Comparison of ENCODE assay signal across 7 cellular contexts in the genomic region with DNA sequence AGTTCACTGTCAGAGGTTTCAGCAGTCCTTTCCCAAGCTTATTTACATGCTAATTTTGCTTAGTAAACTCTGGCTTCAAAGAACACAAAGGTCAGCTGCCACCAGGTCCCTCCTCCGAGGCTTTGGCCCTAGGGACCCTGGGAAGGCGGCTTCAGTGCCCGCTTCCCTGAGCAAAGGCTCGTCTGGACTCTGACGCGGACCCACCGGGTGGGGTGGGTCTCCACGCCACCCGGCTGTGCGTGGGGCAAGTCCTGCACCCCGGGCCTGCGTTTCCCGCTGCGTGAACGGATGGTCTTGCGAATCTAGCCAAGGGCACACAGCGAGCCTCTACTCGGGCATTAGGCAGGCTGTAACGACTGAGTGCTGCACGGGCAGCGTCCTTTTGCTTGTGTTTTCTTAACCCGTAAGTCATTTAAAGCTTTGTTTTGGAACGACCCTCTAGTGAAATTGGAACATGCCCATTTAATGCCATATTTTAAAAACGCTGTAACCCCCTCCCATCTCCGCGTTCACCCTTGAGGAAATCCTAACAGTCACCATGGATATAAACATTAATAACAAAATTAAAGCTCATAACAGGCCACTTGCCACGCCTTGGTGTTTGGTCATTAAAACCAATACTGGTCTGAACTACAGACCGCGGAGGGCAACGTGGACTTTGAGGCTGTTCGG. TPM values are rescaled to one million over a fixed set of nuclear protein-coding genes. Genes with fewer than 3 reads are reported as not detected.
DNase-seq lines count a peak whose midpoint lies in the region; ATAC-seq and TF ChIP-seq lines count a peak whose summit lies in the region.

No MANE protein-coding gene starts in this region.

- ATAC-seq in HCT116 = no peak
- no peak for ATAC-seq in HG03342 (IDR thresholded peaks at IDR 0.05; ENCODE audit: unreplicated experiment)

- H3K9me3 ChIP-seq in HCT116 (ENCODE audit: control insufficient read depth in 1 of 2, insufficient read depth in 1 of 2, low read depth in 1 of 2, low read length in 2 of 2) (no peaks in the 10 kb centered on the region), prostate gland (no peaks in the 10 kb centered on the region)

- peaks cover 2% of the 10 kb centered on the region for H3K36me3 Mint-ChIP-seq in glutamatergic neuron (ENCODE audit: unreplicated experiment)

- no peaks in the 10 kb centered on the region for H3K9me2 ChIP-seq in HCT116 (ENCODE audit: insufficient read depth)

- H3K4me3 Mint-ChIP-seq in glutamatergic neuron (ENCODE audit: unreplicated experiment) = peak overlapping the region; percentile 95

- no peak for DNase-seq in HCT116 (ENCODE audit: low read depth, low spot score)
- DNase-seq in glutamatergic neuron = peak; percentile 65
- DNase-seq in prostate gland (ENCODE audit: low spot score) = no peak
- DNase-seq in SKM-1 (lab: John Stamatoyannopoulos, UW; ENCODE audit: unreplicated experiment) = no peak
- no peak for DNase-seq in Ammon's horn (ENCODE audit: low spot score)

- H3K27ac ChIP-seq in HCT116 (ENCODE audit: low read depth, low read length) (peak overlapping the region; percentile 38; the same call in 1 of the 2 replicates), VCaP (peak overlapping the region; percentile 82), prostate gland (peak overlapping the region; percentile 89 to 93)

- intact Hi-C loops in HCT116 (cut with micrococcal nuclease) = no loop called here
- intact Hi-C loops in prostate gland (cut with DNase I) = loop anchor here (5.0 kb wide), 1 partner anchor 79 kb away; a partner anchor contains a TSS

- RAD21 ChIA-PET in HCT116 (lab: Charles Lee; ENCODE audit: low non-redundant PET in 1 of 2, low total read pairs in 2 of 2, uncharacterized antibody in 2 of 2, unreplicated experiment in 2 of 2) = no interaction called here

- peak overlapping the region; percentile 69 for H3K27ac Mint-ChIP-seq in glutamatergic neuron (ENCODE audit: unreplicated experiment)

- H3K9me3 Mint-ChIP-seq in glutamatergic neuron (ENCODE audit: unreplicated experiment) = peaks cover 14% of the 10 kb centered on the region

- H3K9ac ChIP-seq in HCT116 (ENCODE audit: low read length) = peak overlapping the region; percentile 62

- POLR2A ChIA-PET in HCT116 (lab: Charles Lee) = no interaction called here

- TSS peak; percentile 51 for BruUV-seq in HCT116 (replicated peaks; lab: Mats Ljungman, UMichigan)

- H3K4me2 ChIP-seq in HCT116 (ENCODE audit: low read length) = peak overlapping the region; percentile 74

- no peak for TF ChIP-seq POLR2A in HCT116 (IDR thresholded peaks at IDR 0.05; ENCODE audit: borderline replicate concordance, extremely low read depth, insufficient read depth, insufficient read length)
- no peak for TF ChIP-seq POLR2A in prostate gland (IDR thresholded peaks at IDR 0.05)

- CTCF ChIA-PET in HCT116 (lab: Charles Lee) = no interaction called here

- H4K20me1 ChIP-seq in HCT116 (ENCODE audit: insufficient read depth) = no peaks in the 10 kb centered on the region

- peaks cover 15% of the 10 kb centered on the region for H3K4me1 Mint-ChIP-seq in glutamatergic neuron (ENCODE audit: low read depth, unreplicated experiment)

- H3K27me3 ChIP-seq in HCT116 (ENCODE audit: insufficient read depth, low read length) = no peaks in the 10 kb centered on the region
- H3K27me3 ChIP-seq in prostate gland (replicated peaks; ENCODE audit: insufficient read depth) = no peaks in the 10 kb centered on the region

- H3K36me3 ChIP-seq in HCT116 (ENCODE audit: control insufficient read depth in 1 of 2, insufficient read depth in 2 of 2, low read length in 2 of 2) = no peaks in the 10 kb centered on the region; a peak in 1 of 4 replicates
- H3K36me3 ChIP-seq in prostate gland = no peaks in the 10 kb centered on the region

- no peak for TF ChIP-seq RAD21 in HCT116 (IDR thresholded peaks at IDR 0.05; ENCODE audit: low read depth)

- H3K4me3 ChIP-seq in HCT116 (replicated peaks in 1 of 2; ENCODE audit: low read depth in 1 of 2, low read length in 2 of 2) = peak overlapping the region; percentile 62 to 65
- peak overlapping the region; percentile 87 to 100 for H3K4me3 ChIP-seq in prostate gland

- peaks cover 9% of the 10 kb centered on the region for H3K27me3 Mint-ChIP-seq in glutamatergic neuron (ENCODE audit: unreplicated experiment)

- 5% methylated on average over 31 of the region's 31 CpGs for WGBS in prostate gland

- peaks cover 36% of the 10 kb centered on the region for H3K79me2 ChIP-seq in HCT116 (ENCODE audit: insufficient read depth, low read length)

- no peak for TF ChIP-seq CTCF in HCT116 (IDR thresholded peaks at IDR 0.05 in 2 of 3, conservative IDR thresholded peaks at IDR 0.05 in 1 of 3; ENCODE audit: borderline replicate concordance in 1 of 3, insufficient read depth in 1 of 3, low read depth in 2 of 3, low read length in 2 of 3)
- TF ChIP-seq CTCF in VCaP (conservative IDR thresholded peaks at IDR 0.05) = no peak
- peak; percentile 22 for TF ChIP-seq CTCF in glutamatergic neuron (IDR thresholded peaks at IDR 0.05; ENCODE audit: partially characterized antibody, unreplicated experiment)
- TF ChIP-seq CTCF in prostate gland (IDR thresholded peaks at IDR 0.05) = no peak

- H3K4me1 ChIP-seq in HCT116 (ENCODE audit: control insufficient read depth in 1 of 2, insufficient read depth in 2 of 2, low read length in 2 of 2) = peaks cover 0 to 5% of the 10 kb centered on the region in 2 experiments; a peak in 2 of 4 replicates
- H3K4me1 ChIP-seq in prostate gland (replicated peaks) = peaks cover 9% of the 10 kb centered on the region

- no peak overlapping the region for H2AFZ ChIP-seq in HCT116 (ENCODE audit: low read depth, low read length, poor library complexity, severe bottlenecking)

TF ChIP-seq in HCT116, 20 proteins besides CTCF, POLR2A, EP300 and RAD21 (continues in another document):
- TF ChIP-seq EGR1 (IDR thresholded peaks at IDR 0.05; ENCODE audit: low read depth) (no peak), SIN3A (IDR thresholded peaks at IDR 0.05; ENCODE audit: low read depth) (no peak), POLR2AphosphoS5 (IDR thresholded peaks at IDR 0.05; ENCODE audit: low read depth, low read length) (no peak), SP1 (IDR thresholded peaks at IDR 0.05; ENCODE audit: low read depth) (no peak), EZH2 (IDR thresholded peaks at IDR 0.05) (no peak), EZH2phosphoT487 (IDR thresholded peaks at IDR 0.05; ENCODE audit: borderline replicate concordance) (no peak), YY1 (IDR thresholded peaks at IDR 0.05; ENCODE audit: extremely low read depth, insufficient replicate concordance, low read depth, low read length) (no peak), ZFX (IDR thresholded peaks at IDR 0.05) (no peak), ZNF274 (IDR thresholded peaks at IDR 0.05; ENCODE audit: low read depth, low read length) (no peak), CBX3 (IDR thresholded peaks at IDR 0.05; ENCODE audit: low read depth) (no peak), JUND (IDR thresholded peaks at IDR 0.05) (no peak), TCF7L2 (IDR thresholded peaks at IDR 0.05; ENCODE audit: borderline replicate concordance, extremely low read depth, insufficient read depth, insufficient read length) (no peak)
- TF ChIP-seq, protein P1, sequence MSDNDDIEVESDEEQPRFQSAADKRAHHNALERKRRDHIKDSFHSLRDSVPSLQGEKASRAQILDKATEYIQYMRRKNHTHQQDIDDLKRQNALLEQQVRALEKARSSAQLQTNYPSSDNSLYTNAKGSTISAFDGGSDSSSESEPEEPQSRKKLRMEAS (IDR thresholded peaks at IDR 0.05) = no peak
- TF ChIP-seq, protein P2, sequence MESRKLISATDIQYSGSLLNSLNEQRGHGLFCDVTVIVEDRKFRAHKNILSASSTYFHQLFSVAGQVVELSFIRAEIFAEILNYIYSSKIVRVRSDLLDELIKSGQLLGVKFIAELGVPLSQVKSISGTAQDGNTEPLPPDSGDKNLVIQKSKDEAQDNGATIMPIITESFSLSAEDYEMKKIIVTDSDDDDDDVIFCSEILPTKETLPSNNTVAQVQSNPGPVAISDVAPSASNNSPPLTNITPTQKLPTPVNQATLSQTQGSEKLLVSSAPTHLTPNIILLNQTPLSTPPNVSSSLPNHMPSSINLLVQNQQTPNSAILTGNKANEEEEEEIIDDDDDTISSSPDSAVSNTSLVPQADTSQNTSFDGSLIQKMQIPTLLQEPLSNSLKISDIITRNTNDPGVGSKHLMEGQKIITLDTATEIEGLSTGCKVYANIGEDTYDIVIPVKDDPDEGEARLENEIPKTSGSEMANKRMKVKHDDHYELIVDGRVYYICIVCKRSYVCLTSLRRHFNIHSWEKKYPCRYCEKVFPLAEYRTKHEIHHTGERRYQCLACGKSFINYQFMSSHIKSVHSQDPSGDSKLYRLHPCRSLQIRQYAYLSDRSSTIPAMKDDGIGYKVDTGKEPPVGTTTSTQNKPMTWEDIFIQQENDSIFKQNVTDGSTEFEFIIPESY (IDR thresholded peaks at IDR 0.05; ENCODE audit: extremely low read depth, insufficient replicate concordance, low read length) = no peak
- TF ChIP-seq, protein P3, sequence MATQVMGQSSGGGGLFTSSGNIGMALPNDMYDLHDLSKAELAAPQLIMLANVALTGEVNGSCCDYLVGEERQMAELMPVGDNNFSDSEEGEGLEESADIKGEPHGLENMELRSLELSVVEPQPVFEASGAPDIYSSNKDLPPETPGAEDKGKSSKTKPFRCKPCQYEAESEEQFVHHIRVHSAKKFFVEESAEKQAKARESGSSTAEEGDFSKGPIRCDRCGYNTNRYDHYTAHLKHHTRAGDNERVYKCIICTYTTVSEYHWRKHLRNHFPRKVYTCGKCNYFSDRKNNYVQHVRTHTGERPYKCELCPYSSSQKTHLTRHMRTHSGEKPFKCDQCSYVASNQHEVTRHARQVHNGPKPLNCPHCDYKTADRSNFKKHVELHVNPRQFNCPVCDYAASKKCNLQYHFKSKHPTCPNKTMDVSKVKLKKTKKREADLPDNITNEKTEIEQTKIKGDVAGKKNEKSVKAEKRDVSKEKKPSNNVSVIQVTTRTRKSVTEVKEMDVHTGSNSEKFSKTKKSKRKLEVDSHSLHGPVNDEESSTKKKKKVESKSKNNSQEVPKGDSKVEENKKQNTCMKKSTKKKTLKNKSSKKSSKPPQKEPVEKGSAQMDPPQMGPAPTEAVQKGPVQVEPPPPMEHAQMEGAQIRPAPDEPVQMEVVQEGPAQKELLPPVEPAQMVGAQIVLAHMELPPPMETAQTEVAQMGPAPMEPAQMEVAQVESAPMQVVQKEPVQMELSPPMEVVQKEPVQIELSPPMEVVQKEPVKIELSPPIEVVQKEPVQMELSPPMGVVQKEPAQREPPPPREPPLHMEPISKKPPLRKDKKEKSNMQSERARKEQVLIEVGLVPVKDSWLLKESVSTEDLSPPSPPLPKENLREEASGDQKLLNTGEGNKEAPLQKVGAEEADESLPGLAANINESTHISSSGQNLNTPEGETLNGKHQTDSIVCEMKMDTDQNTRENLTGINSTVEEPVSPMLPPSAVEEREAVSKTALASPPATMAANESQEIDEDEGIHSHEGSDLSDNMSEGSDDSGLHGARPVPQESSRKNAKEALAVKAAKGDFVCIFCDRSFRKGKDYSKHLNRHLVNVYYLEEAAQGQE (IDR thresholded peaks at IDR 0.05; ENCODE audit: low read depth) = no peak

RNA-seq across cellular contexts. Expression of a gene that starts 0.8 kb away (rescaled TPM):
- total RNA-seq in HCT116 (2021; ENCODE audit: unreplicated experiment) = 37.5 TPM
- polyA plus RNA-seq in HCT116 (2012) = 56.7 and 80.3 TPM in 2 replicates
- 56.4 TPM for total RNA-seq in glutamatergic neuron (ENCODE audit: unreplicated experiment)
- 100 to 1,000 TPM; 148 to 325 TPM for total RNA-seq in prostate gland

Comparison
In these comparisons a context has a peak if more than half of its experiments do, and no peak if none do; other contexts are left out.
1. H3K27ac ChIP-seq: peak in every context shown above with its lines; median percentile 91 in prostate gland; 82 in VCaP; 38 in HCT116.